In genomic region chr17:74749262-74750038, GRCh38 we compare ENCODE assay signal across 1 cellular context.
TF ChIP-seq lines count a peak whose summit lies in the region.

No MANE protein-coding gene starts in this region.

TF ChIP-seq in WTC11, 78 proteins besides CTCF, POLR2A, EP300 and RAD21 (continued from another document):
- TF ChIP-seq ARID4B (CRISPR knock-in tag; IDR thresholded peaks at IDR 0.05; ENCODE audit: borderline replicate concordance): 0 out of 2 replicates have a peak, but pooled peaks have one; percentile 26
- 0 out of 2 replicates have a peak, but pooled peaks have one; percentile 69 for TF ChIP-seq CBFB (CRISPR knock-in tag; IDR thresholded peaks at IDR 0.05; ENCODE audit: low read depth)
- TF ChIP-seq, protein P1, sequence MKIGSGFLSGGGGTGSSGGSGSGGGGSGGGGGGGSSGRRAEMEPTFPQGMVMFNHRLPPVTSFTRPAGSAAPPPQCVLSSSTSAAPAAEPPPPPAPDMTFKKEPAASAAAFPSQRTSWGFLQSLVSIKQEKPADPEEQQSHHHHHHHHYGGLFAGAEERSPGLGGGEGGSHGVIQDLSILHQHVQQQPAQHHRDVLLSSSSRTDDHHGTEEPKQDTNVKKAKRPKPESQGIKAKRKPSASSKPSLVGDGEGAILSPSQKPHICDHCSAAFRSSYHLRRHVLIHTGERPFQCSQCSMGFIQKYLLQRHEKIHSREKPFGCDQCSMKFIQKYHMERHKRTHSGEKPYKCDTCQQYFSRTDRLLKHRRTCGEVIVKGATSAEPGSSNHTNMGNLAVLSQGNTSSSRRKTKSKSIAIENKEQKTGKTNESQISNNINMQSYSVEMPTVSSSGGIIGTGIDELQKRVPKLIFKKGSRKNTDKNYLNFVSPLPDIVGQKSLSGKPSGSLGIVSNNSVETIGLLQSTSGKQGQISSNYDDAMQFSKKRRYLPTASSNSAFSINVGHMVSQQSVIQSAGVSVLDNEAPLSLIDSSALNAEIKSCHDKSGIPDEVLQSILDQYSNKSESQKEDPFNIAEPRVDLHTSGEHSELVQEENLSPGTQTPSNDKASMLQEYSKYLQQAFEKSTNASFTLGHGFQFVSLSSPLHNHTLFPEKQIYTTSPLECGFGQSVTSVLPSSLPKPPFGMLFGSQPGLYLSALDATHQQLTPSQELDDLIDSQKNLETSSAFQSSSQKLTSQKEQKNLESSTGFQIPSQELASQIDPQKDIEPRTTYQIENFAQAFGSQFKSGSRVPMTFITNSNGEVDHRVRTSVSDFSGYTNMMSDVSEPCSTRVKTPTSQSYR (CRISPR knock-in tag; IDR thresholded peaks at IDR 0.05): no peak
- TF ChIP-seq, protein P2, sequence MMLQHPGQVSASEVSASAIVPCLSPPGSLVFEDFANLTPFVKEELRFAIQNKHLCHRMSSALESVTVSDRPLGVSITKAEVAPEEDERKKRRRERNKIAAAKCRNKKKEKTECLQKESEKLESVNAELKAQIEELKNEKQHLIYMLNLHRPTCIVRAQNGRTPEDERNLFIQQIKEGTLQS (CRISPR knock-in tag; conservative IDR thresholded peaks at IDR 0.05): 0 out of 2 replicates have a peak, but pooled peaks have one; percentile 8
- no peak for TF ChIP-seq JUN (CRISPR knock-in tag; IDR thresholded peaks at IDR 0.05)
- TF ChIP-seq CREB1 (CRISPR knock-in tag; IDR thresholded peaks at IDR 0.05): no peak
- TF ChIP-seq FOXJ3 (CRISPR knock-in tag; IDR thresholded peaks at IDR 0.05; ENCODE audit: borderline replicate concordance): no peak
- TF ChIP-seq SP1 (CRISPR knock-in tag; conservative IDR thresholded peaks at IDR 0.05): no peak
- TF ChIP-seq ESRRA (CRISPR knock-in tag; IDR thresholded peaks at IDR 0.05; ENCODE audit: borderline replicate concordance): peak; percentile 25; the same call in 1 of the 2 replicates
- TF ChIP-seq NFE2L1 (CRISPR knock-in tag; IDR thresholded peaks at IDR 0.05): 0 out of 2 replicates have a peak, but pooled peaks have one; percentile 18
- no peak for TF ChIP-seq IRF2 (CRISPR knock-in tag; IDR thresholded peaks at IDR 0.05; ENCODE audit: borderline replicate concordance, low read depth)
